Comparison of ENCODE assay signal across 23 cellular contexts in the genomic region with DNA sequence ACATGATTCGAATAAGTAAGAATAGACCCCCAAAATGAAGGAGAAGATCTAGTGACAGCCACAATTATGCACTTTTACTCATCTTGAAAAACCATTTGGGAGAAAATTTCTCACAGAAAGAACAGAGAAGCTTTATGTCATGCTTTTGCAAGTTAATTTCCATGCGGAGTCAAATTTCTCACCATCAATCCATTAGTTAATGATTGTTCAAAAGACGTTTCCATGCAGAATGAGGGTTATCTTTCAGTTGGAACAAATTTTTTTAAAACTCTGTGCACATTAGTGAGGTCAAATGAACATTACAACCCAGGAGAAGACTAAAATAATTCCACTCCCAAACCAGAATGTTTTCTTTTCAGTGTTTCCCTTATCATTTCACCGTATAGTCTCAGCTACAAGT.
DNase-seq lines count a peak whose midpoint lies in the region; ATAC-seq, FAIRE-seq and TF ChIP-seq lines count a peak whose summit lies in the region.
"Had no signal": no experiment of that assay in that cellular context is flagged by ENCODE, and none has a peak within 500 bp of the region (broad histone marks: within the 10 kb centered on the region; RNA-seq: fewer than 3 reads in every experiment).

No MANE protein-coding gene starts in this region.

- no peaks in the 10 kb centered on the region for H3K4me1 ChIP-seq in astrocyte (ENCODE audit: insufficient read depth, low read length)
- no peaks in the 10 kb centered on the region for H3K4me1 ChIP-seq in thoracic aorta (ENCODE audit: control insufficient read depth in 1 of 2, low read depth in 2 of 2)

- H3K36me3 Mint-ChIP-seq in astrocyte (ENCODE audit: low read depth, unreplicated experiment) = no peaks in the 10 kb centered on the region
- H3K36me3 Mint-ChIP-seq: CD4-positive, alpha-beta memory T cell had no signal

- H3K27me3 ChIP-seq in astrocyte (ENCODE audit: insufficient read depth, low read length) (no peaks in the 10 kb centered on the region), thoracic aorta (replicated peaks; ENCODE audit: insufficient read depth) (no peaks in the 10 kb centered on the region)
- H3K27me3 ChIP-seq: MG63 had no signal

- H3K27ac Mint-ChIP-seq in astrocyte (ENCODE audit: unreplicated experiment) = no peak overlapping the region
- H3K27ac Mint-ChIP-seq: CD4-positive, alpha-beta memory T cell; GM23338; H9 had no signal

- no peaks in the 10 kb centered on the region for H3K36me3 ChIP-seq in astrocyte (ENCODE audit: insufficient read depth, low read length)
- H3K36me3 ChIP-seq in thoracic aorta = no peaks in the 10 kb centered on the region
- H3K36me3 ChIP-seq: MG63 had no signal

- H3K9me3 ChIP-seq in astrocyte (ENCODE audit: insufficient read depth, low read depth, low read length) = no peaks in the 10 kb centered on the region
- H3K9me3 ChIP-seq in thoracic aorta = no peaks in the 10 kb centered on the region
- H3K9me3 ChIP-seq: MG63 had no signal

- intact Hi-C loops in Right ventricle myocardium superior (cut with DNase I) = no loop called here

- H2AFZ ChIP-seq in astrocyte (ENCODE audit: low read depth, low read length) = no peak overlapping the region
- H2AFZ ChIP-seq: GM23338 had no signal

- no peak for TF ChIP-seq CTCF in astrocyte (IDR thresholded peaks at IDR 0.05; ENCODE audit: insufficient read depth, low read depth, low read length)
- TF ChIP-seq CTCF in thoracic aorta (IDR thresholded peaks at IDR 0.05) = no peak

- no peak overlapping the region for H3K4me3 ChIP-seq in astrocyte (ENCODE audit: insufficient read depth, low read depth, low read length)
- peak overlapping the region; percentile 33 for H3K4me3 ChIP-seq in thoracic aorta
- H3K4me3 ChIP-seq: GM23338, MG63, SK-N-MC had no signal

- peaks cover 4% of the 10 kb centered on the region for H3K27me3 Mint-ChIP-seq in astrocyte (ENCODE audit: low read depth, unreplicated experiment)
- H3K27me3 Mint-ChIP-seq: CD4-positive, alpha-beta memory T cell had no signal

- ATAC-seq in left lobe of liver = peak; percentile 38
- ATAC-seq in thoracic aorta (ENCODE audit: insufficient number of reproducible peaks, low FRiP score, low read depth) = no peak
- no peak for ATAC-seq in Right ventricle myocardium superior (ENCODE audit: poor library complexity)
- no peak for ATAC-seq in GM21619 (IDR thresholded peaks at IDR 0.05; ENCODE audit: unreplicated experiment)
- ATAC-seq: GM23338, HepG2, Panc1 had no signal

- H3K4me2 ChIP-seq in astrocyte (ENCODE audit: low read length) = no peak overlapping the region
- H3K4me2 ChIP-seq: GM23338 had no signal

- no peaks in the 10 kb centered on the region for H3K9me3 Mint-ChIP-seq in astrocyte (ENCODE audit: unreplicated experiment)
- H3K9me3 Mint-ChIP-seq: GM23338 had no signal

- DNase-seq in Caki2 (ENCODE audit: low read depth) = peak; percentile 69
- no peak for DNase-seq in astrocyte (ENCODE audit: low read depth)
- DNase-seq in left lobe of liver (ENCODE audit: low spot score) = no peak
- DNase-seq in thoracic aorta (ENCODE audit: low spot score) = no peak
- no peak for DNase-seq in Right ventricle myocardium superior
- DNase-seq in T1000 (lab: John Stamatoyannopoulos, UW) = no peak
- DNase-seq: C1 segment of cervical spinal cord; CD4-positive, alpha-beta memory T cell; COR-L47; H9; MG63; NCI-H1105 treated with DMSO at 0.1 percent for 48 hours; NCI-H2029; NCI-H446; NCI-H524 treated with DMSO at 0.1 percent for 48 hours; SIG-M5 had no signal

- no peak overlapping the region for H3K9ac ChIP-seq in astrocyte (ENCODE audit: low read length)

- H4K20me1 ChIP-seq in astrocyte (ENCODE audit: insufficient read depth, low read length) = no peaks in the 10 kb centered on the region

- no peak overlapping the region for H3K27ac ChIP-seq in astrocyte (ENCODE audit: low read depth, low read length)
- H3K27ac ChIP-seq in thoracic aorta = no peak overlapping the region
- H3K27ac ChIP-seq: SK-N-MC had no signal

- in situ Hi-C loops in Caki2 (cut with HindIII; ENCODE audit: low pct_unique_long_range_greater_than_20kb, low sequenced_read_pairs) = no loop called here

- FAIRE-seq in astrocyte (lab: Jason Lieb, UNC) = peak; percentile 45
- FAIRE-seq: A204.1, G401.6, HepG2 had no signal

- peaks cover 8% of the 10 kb centered on the region for H3K4me1 Mint-ChIP-seq in astrocyte (ENCODE audit: low read depth, unreplicated experiment)

- no peak overlapping the region for H3K4me3 Mint-ChIP-seq in astrocyte (ENCODE audit: unreplicated experiment)
- H3K4me3 Mint-ChIP-seq: CD4-positive, alpha-beta memory T cell; GM23338; H9 had no signal

- no peaks in the 10 kb centered on the region for H3K79me2 ChIP-seq in astrocyte (ENCODE audit: insufficient read depth, low read length)
